1 cellular context compared by ENCODE assay signal in the genomic region with DNA sequence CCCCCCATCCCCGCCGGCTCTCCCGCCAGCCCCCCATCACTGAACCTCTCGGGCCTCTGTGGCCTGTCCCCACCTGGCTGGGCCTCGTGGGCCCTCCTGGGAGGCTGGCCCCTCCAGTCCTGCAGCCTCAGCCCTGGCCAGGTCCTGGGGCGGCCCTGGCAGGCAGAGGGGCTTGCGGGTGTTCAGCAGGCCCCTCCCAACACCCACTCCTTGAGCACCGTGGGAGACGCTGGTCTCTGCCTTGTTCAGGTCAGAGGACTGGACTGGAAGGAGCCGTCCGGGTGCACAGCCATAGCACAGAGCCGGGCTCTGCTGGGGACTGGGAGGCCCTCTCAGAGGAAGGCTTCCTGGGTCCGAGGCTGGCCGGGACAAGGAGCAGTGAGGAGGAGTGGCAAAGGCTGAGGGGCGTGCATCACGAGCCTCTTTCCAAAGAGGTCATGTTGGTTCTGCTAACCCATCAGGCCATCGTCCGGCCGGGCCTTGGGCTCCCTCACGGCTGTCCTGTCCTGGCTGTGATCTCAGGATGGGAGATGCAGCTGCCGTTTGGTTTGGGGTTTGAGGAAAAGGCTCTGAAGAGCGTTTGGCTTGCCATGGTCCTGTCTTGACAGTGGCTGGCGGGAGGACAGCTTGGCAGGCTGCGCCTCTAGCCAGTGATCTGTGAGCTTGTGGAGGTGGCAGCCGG.
TF ChIP-seq lines count a peak whose summit lies in the region.

No MANE protein-coding gene starts in this region.

TF ChIP-seq in GM12878, 131 proteins besides CTCF, POLR2A, EP300 and RAD21:
- TF ChIP-seq POLR2AphosphoS5 (IDR thresholded peaks at IDR 0.05; ENCODE audit: low read length) (peak; percentile 8; the same call in 1 of the 2 replicates), JUND (IDR thresholded peaks at IDR 0.05; ENCODE audit: low read depth, low read length) (no peak)
TF ChIP-seq in GM12878: peak in this region for 1.
